In genomic region chr10:116769791-116770190, GRCh38 we compare ENCODE assay signal across 26 cellular contexts. TPM values are rescaled to one million over a fixed set of nuclear protein-coding genes. Genes with fewer than 3 reads are reported as not detected.
DNase-seq lines count a peak whose midpoint lies in the region; FAIRE-seq and TF ChIP-seq lines count a peak whose summit lies in the region.
"Had no signal": no experiment of that assay in that cellular context is flagged by ENCODE, and none has a peak within 500 bp of the region (broad histone marks: within the 10 kb centered on the region; RNA-seq: fewer than 3 reads in every experiment).

No MANE protein-coding gene starts in this region.

- H3K79me2 ChIP-seq in GM23248 (ENCODE audit: insufficient read depth) (no peaks in the 10 kb centered on the region), astrocyte (ENCODE audit: insufficient read depth, low read length) (no peaks in the 10 kb centered on the region)

- H4K20me1 ChIP-seq in GM23248 (ENCODE audit: insufficient read depth) (no peaks in the 10 kb centered on the region), astrocyte (ENCODE audit: insufficient read depth, low read length) (no peaks in the 10 kb centered on the region)

- intact Hi-C loops in sigmoid colon (cut with DNase I), result loop anchor here (5.0 kb wide), 1 partner anchor 37 kb away; no protein-coding TSS in a partner anchor
- intact Hi-C loops in CD4-positive, alpha-beta memory T cell (cut with micrococcal nuclease), result no loop called here

- peaks cover 2% of the 10 kb centered on the region for H3K36me3 Mint-ChIP-seq in astrocyte (ENCODE audit: low read depth, unreplicated experiment)
- no peaks in the 10 kb centered on the region for H3K36me3 Mint-ChIP-seq in CD4-positive, alpha-beta memory T cell
- H3K36me3 Mint-ChIP-seq: activated naive CD4-positive, alpha-beta T cell treated with anti-CD3 and anti-CD28 coated beads, Interleukin-2, amount 10 ng/mL, durations not matched to agents 7 days and 5 days; naive B cell had no signal

- H3K9me3 Mint-ChIP-seq in astrocyte (ENCODE audit: unreplicated experiment), result no peaks in the 10 kb centered on the region
- peaks cover 0 to under 1% (median 0%) of the 10 kb centered on the region in 8 donors for H3K9me3 Mint-ChIP-seq in CD4-positive, alpha-beta memory T cell
- H3K9me3 Mint-ChIP-seq: activated naive CD4-positive, alpha-beta T cell treated with anti-CD3 and anti-CD28 coated beads, Interleukin-2, amount 10 ng/mL, durations not matched to agents 7 days and 5 days had no signal

- CTCF ChIA-PET in CD4-positive, alpha-beta memory T cell (lab: Charles Lee; ENCODE audit: partially characterized antibody), result interaction anchor here (1.1 to 1.5 kb wide), 2 partner anchors 18 to 26 kb away, joined by 3 to 4 read pairs; no protein-coding TSS in a partner anchor

- no peak for TF ChIP-seq EP300 in sigmoid colon (IDR thresholded peaks at IDR 0.05)

- no peak for TF ChIP-seq CTCF in astrocyte (IDR thresholded peaks at IDR 0.05; ENCODE audit: insufficient read depth, low read depth, low read length)
- TF ChIP-seq CTCF in fibroblast of the aortic adventitia (IDR thresholded peaks at IDR 0.05; ENCODE audit: insufficient read depth, low read length), result no peak
- no peak for TF ChIP-seq CTCF in sigmoid colon (IDR thresholded peaks at IDR 0.05)

- H3K27me3 ChIP-seq in GM23248 (replicated peaks; ENCODE audit: insufficient read depth) (no peaks in the 10 kb centered on the region), astrocyte (ENCODE audit: insufficient read depth, low read length) (no peaks in the 10 kb centered on the region), sigmoid colon (no peaks in the 10 kb centered on the region)
- H3K27me3 ChIP-seq in CD4-positive, alpha-beta memory T cell (ENCODE audit: insufficient read depth, low read length), result peaks cover 5% of the 10 kb centered on the region
- H3K27me3 ChIP-seq: colonic mucosa had no signal

- H3K36me3 ChIP-seq in GM23248 (ENCODE audit: low read depth), result no peaks in the 10 kb centered on the region
- no peaks in the 10 kb centered on the region for H3K36me3 ChIP-seq in astrocyte (ENCODE audit: insufficient read depth, low read length)
- no peaks in the 10 kb centered on the region for H3K36me3 ChIP-seq in sigmoid colon
- no peaks in the 10 kb centered on the region for H3K36me3 ChIP-seq in CD4-positive, alpha-beta memory T cell (ENCODE audit: insufficient read depth, low read length)
- H3K36me3 ChIP-seq: colonic mucosa had no signal

- H3K4me3 ChIP-seq in GM23248 (no peak overlapping the region), astrocyte (ENCODE audit: insufficient read depth, low read depth, low read length) (no peak overlapping the region), fibroblast of the aortic adventitia (ENCODE audit: low read depth, low read length) (no peak overlapping the region), sigmoid colon (no peak overlapping the region)
- H3K4me3 ChIP-seq in CD4-positive, alpha-beta memory T cell (ENCODE audit: low read length in 2 of 2), result no peak overlapping the region
- H3K4me3 ChIP-seq: colonic mucosa, SK-N-MC had no signal

- WGBS in GM23248 (ENCODE audit: low coverage in 1 of 2, low lambda C conversion rate in 2 of 2, missing lambda C conversion rate in 2 of 2), 2 experiments, result 92 to 95% methylated on average over 8 of the region's 8 CpGs
- 94% methylated on average over 8 of the region's 8 CpGs for WGBS in sigmoid colon, 2 donors

- peaks cover 38% of the 10 kb centered on the region for H3K4me1 Mint-ChIP-seq in astrocyte (ENCODE audit: low read depth, unreplicated experiment)
- H3K4me1 Mint-ChIP-seq in CD4-positive, alpha-beta memory T cell, result no peaks in the 10 kb centered on the region
- H3K4me1 Mint-ChIP-seq: activated naive CD4-positive, alpha-beta T cell treated with anti-CD3 and anti-CD28 coated beads, Interleukin-2, amount 10 ng/mL, durations not matched to agents 7 days and 5 days; naive B cell had no signal

- H3K4me2 ChIP-seq in GM23248 (ENCODE audit: unreplicated experiment), result no peak overlapping the region
- H3K4me2 ChIP-seq in astrocyte (ENCODE audit: low read length), result no peak overlapping the region

- in situ Hi-C loops in GM23248 (cut with MboI), result no loop called here

- no peak overlapping the region for H3K9ac ChIP-seq in GM23248
- H3K9ac ChIP-seq in astrocyte (ENCODE audit: low read length), result no peak overlapping the region

- H2AFZ ChIP-seq in GM23248 (no peak overlapping the region), astrocyte (ENCODE audit: low read depth, low read length) (no peak overlapping the region)

- peak; percentile 56 for DNase-seq in GM23248
- peak; percentile 69 for DNase-seq in astrocyte (ENCODE audit: low read depth)
- peak; percentile 31 for DNase-seq in fibroblast of the aortic adventitia (ENCODE audit: low read depth)
- peak; percentile 59 for DNase-seq in sigmoid colon
- no peak for DNase-seq in CD4-positive, alpha-beta memory T cell
- no peak for DNase-seq in NCI-H774 (lab: John Stamatoyannopoulos, UW)
- no peak for DNase-seq in NCI-H187 treated with DMSO at 0.1 percent for 48 hours (lab: John Stamatoyannopoulos, UW)
- DNase-seq in NCI-H1048 (lab: John Stamatoyannopoulos, UW), result no peak
- DNase-seq: activated CD4-positive, CD25-positive, alpha-beta regulatory T cell; activated CD8-positive, alpha-beta T cell treated with anti-CD3 and anti-CD28 coated beads, Interleukin-2, amount 10 ng/mL, durations not matched to agents 7 days and 5 days; activated naive CD4-positive, alpha-beta T cell treated with anti-CD3 and anti-CD28 coated beads, Interleukin-2, amount 10 ng/mL, durations not matched to agents 7 days and 5 days; activated T-cell treated with anti-CD3 and anti-CD28 coated beads, Interleukin-2, amount 50 U/mL, for 1 hour; colonic mucosa; DMS79 treated with DMSO at 0.1 percent for 48 hours; kidney; mammary epithelial cell; naive B cell; NCI-H1105 treated with DMSO at 0.1 percent for 48 hours; NCI-H2081 treated with DMSO at 0.1 percent for 48 hours; NCI-H510A; stimulated activated naive CD4-positive, alpha-beta T cell treated with Interleukin-2 at 50 U/mL for 16 hours had no signal

- TF ChIP-seq POLR2A in sigmoid colon (IDR thresholded peaks at IDR 0.05), result no peak

- H3K4me3 Mint-ChIP-seq in astrocyte (ENCODE audit: unreplicated experiment), result no peak overlapping the region
- no peak overlapping the region for H3K4me3 Mint-ChIP-seq in CD4-positive, alpha-beta memory T cell
- H3K4me3 Mint-ChIP-seq: activated CD8-positive, alpha-beta T cell treated with anti-CD3 and anti-CD28 coated beads, Interleukin-2, amount 10 ng/mL, durations not matched to agents 7 days and 5 days; activated naive CD4-positive, alpha-beta T cell treated with anti-CD3 and anti-CD28 coated beads, Interleukin-2, amount 10 ng/mL, durations not matched to agents 7 days and 5 days; naive B cell; type B pancreatic cell had no signal

- no peak overlapping the region for H3K27ac ChIP-seq in GM23248
- no peak overlapping the region for H3K27ac ChIP-seq in astrocyte (ENCODE audit: low read depth, low read length)
- H3K27ac ChIP-seq in sigmoid colon, result no peak overlapping the region
- no peak overlapping the region for H3K27ac ChIP-seq in CD4-positive, alpha-beta memory T cell (ENCODE audit: low read depth, low read length)
- H3K27ac ChIP-seq: colonic mucosa, SK-N-MC had no signal

- POLR2A ChIA-PET in CD4-positive, alpha-beta memory T cell (lab: Charles Lee; ENCODE audit: partially characterized antibody), result no interaction called here

- no peaks in the 10 kb centered on the region for H3K9me3 ChIP-seq in GM23248 (ENCODE audit: low read depth)
- peaks cover 8% of the 10 kb centered on the region for H3K9me3 ChIP-seq in astrocyte (ENCODE audit: insufficient read depth, low read depth, low read length)
- no peaks in the 10 kb centered on the region for H3K9me3 ChIP-seq in sigmoid colon
- H3K9me3 ChIP-seq in CD4-positive, alpha-beta memory T cell (ENCODE audit: control insufficient read depth in 1 of 2, low read length in 2 of 2), result no peaks in the 10 kb centered on the region
- H3K9me3 ChIP-seq: colonic mucosa had no signal

- no peak overlapping the region for H3K27ac Mint-ChIP-seq in astrocyte (ENCODE audit: unreplicated experiment)
- H3K27ac Mint-ChIP-seq in CD4-positive, alpha-beta memory T cell, result no peak overlapping the region
- H3K27ac Mint-ChIP-seq: activated CD8-positive, alpha-beta T cell treated with anti-CD3 and anti-CD28 coated beads, Interleukin-2, amount 10 ng/mL, durations not matched to agents 7 days and 5 days; activated naive CD4-positive, alpha-beta T cell treated with anti-CD3 and anti-CD28 coated beads, Interleukin-2, amount 10 ng/mL, durations not matched to agents 7 days and 5 days; naive B cell; type B pancreatic cell had no signal

- FAIRE-seq in astrocyte (lab: Jason Lieb, UNC), result no peak
- FAIRE-seq: frontal cortex, H54, HTR-8/SVneo, kidney had no signal

- H3K4me1 ChIP-seq in GM23248 (ENCODE audit: insufficient read depth) (peaks cover 51% of the 10 kb centered on the region), astrocyte (ENCODE audit: insufficient read depth, low read length) (peaks cover 15% of the 10 kb centered on the region), sigmoid colon (no peaks in the 10 kb centered on the region)
- no peaks in the 10 kb centered on the region for H3K4me1 ChIP-seq in CD4-positive, alpha-beta memory T cell (ENCODE audit: insufficient read depth, low read length)

- H3K27me3 Mint-ChIP-seq in astrocyte (ENCODE audit: low read depth, unreplicated experiment), result peaks cover 3% of the 10 kb centered on the region
- peaks cover 14 to 25% of the 10 kb centered on the region in 2 donors for H3K27me3 Mint-ChIP-seq in CD4-positive, alpha-beta memory T cell
- H3K27me3 Mint-ChIP-seq: type B pancreatic cell had no signal

- H3F3A ChIP-seq in GM23248 (ENCODE audit: insufficient read depth), result peaks cover 8% of the 10 kb centered on the region; the same call in 1 of the 2 replicates

- H3K9me2 ChIP-seq in GM23248 (ENCODE audit: insufficient read depth), result no peaks in the 10 kb centered on the region

RNA-seq across cellular contexts. Expression of gene HSPA12A, which starts 27.4 kb away (rescaled TPM):
- total RNA-seq in GM23248 (2014; rRNA removed; shearing (Covaris generic)), result 4.8 and 4.9 TPM in 2 replicates
- 5.4 and 5.6 TPM in 2 replicates for polyA plus RNA-seq in GM23248 (2016; fragmentation: Nextera tagmentation; extraction: Ambion mirVana)
- 7.9 and 11.1 TPM in 2 replicates for total RNA-seq in astrocyte
- total RNA-seq in fibroblast of the aortic adventitia (ENCODE audit: low replicate concordance), result 10.3 and 18.8 TPM in 2 replicates
- 10 to 100 TPM; 12.3 to 17.4 (median 15.4) TPM for total RNA-seq in sigmoid colon
- 1 to 10 TPM; 1.4 to 3.6 (median 3.0) TPM for polyA plus RNA-seq in sigmoid colon
- total RNA-seq in CD4-positive, alpha-beta memory T cell, result under 1 TPM; 0.36 to 0.64 TPM
- polyA plus RNA-seq in CD4-positive, alpha-beta memory T cell, result under 1 TPM in 1 of 2 donors, not detected in 1; 0.14 TPM
- total RNA-seq: activated CD8-positive, alpha-beta T cell treated with anti-CD3 and anti-CD28 coated beads, Interleukin-2, amount 10 ng/mL, durations not matched to agents 7 days and 5 days had no signal

Comparison
In these comparisons a context has a peak if more than half of its experiments do, and no peak if none do; other contexts are left out.
1. DNase-seq: peak in GM23248 (single experiment), astrocyte (single experiment), fibroblast of the aortic adventitia (single experiment) and sigmoid colon (single experiment); none in CD4-positive, alpha-beta memory T cell (0 of 5), NCI-H774 (single experiment), NCI-H187 treated with DMSO at 0.1 percent for 48 hours (single experiment) and NCI-H1048 (single experiment).